ENCODE assay signal across 8 cellular contexts in genomic region chr6:144217264-144217663, GRCh38.
DNase-seq lines count a peak whose midpoint lies in the region; TF ChIP-seq lines count a peak whose summit lies in the region.

No MANE protein-coding gene starts in this region.

- H3K9me3 ChIP-seq in tibial artery = no peaks in the 10 kb centered on the region

- TF ChIP-seq CTCF in tibial artery (IDR thresholded peaks at IDR 0.05) = no peak

- CTCF ChIA-PET in activated naive CD4-positive, alpha-beta T cell treated with anti-CD3 and anti-CD28 coated beads for 36 hours (lab: Charles Lee) = interaction anchor here (0.6 to 9.0 kb wide), 10 partner anchors 12 to 1426 kb away, joined by 3 to 105 read pairs (median 4); no protein-coding TSS in a partner anchor

- H3K27ac ChIP-seq in tibial artery = peak overlapping the region; percentile 86 to 92

- intact Hi-C loops in activated naive CD4-positive, alpha-beta T cell treated with anti-CD3 and anti-CD28 coated beads for 36 hours (cut with micrococcal nuclease) = loop anchor here (2.0 kb wide), 1 partner anchor 374 kb away; the partner anchor contains the start of gene LTV1
- intact Hi-C loops in activated T-helper 1 cell treated with anti-CD3 and anti-CD28 coated beads, Interleukin-12 subunit alpha, Interleukin-12 subunit beta, Interleukin-2, Interleukin-4 antibody, amounts not matched to agents 30 ng/mL and 10 ng/mL and 1 ng/mL, durations not matched to agents 14 hours and 24 hours and 36 hours (cut with micrococcal nuclease) = loop anchor here (2.0 to 10.0 kb wide), 5 partner anchors 32 to 1330 kb away; partner anchors contain the start of gene UTRN
- intact Hi-C loops in tibial artery (cut with DNase I; ENCODE audit: low total_unique reads) = loop anchor here (5.0 to 10.0 kb wide), 3 partner anchors 110 to 265 kb away; no protein-coding TSS in a partner anchor

- H3K4me1 Mint-ChIP-seq in activated naive CD4-positive, alpha-beta T cell treated with anti-CD3 and anti-CD28 coated beads for 36 hours (ENCODE audit: low read depth) = peaks cover 31% of the 10 kb centered on the region
- peaks cover 37% of the 10 kb centered on the region for H3K4me1 Mint-ChIP-seq in activated T-helper 1 cell treated with anti-CD3 and anti-CD28 coated beads, Interleukin-12 subunit alpha, Interleukin-12 subunit beta, Interleukin-2, Interleukin-4 antibody, amounts not matched to agents 30 ng/mL and 10 ng/mL and 1 ng/mL, durations not matched to agents 14 hours and 24 hours and 36 hours (ENCODE audit: low read depth)

- H3K27ac Mint-ChIP-seq in activated naive CD4-positive, alpha-beta T cell treated with anti-CD3 and anti-CD28 coated beads for 36 hours = no peak overlapping the region
- peak overlapping the region; percentile 62 for H3K27ac Mint-ChIP-seq in activated T-helper 1 cell treated with anti-CD3 and anti-CD28 coated beads, Interleukin-12 subunit alpha, Interleukin-12 subunit beta, Interleukin-2, Interleukin-4 antibody, amounts not matched to agents 30 ng/mL and 10 ng/mL and 1 ng/mL, durations not matched to agents 14 hours and 24 hours and 36 hours

- peaks cover 5% of the 10 kb centered on the region for H3K9me3 Mint-ChIP-seq in activated naive CD4-positive, alpha-beta T cell treated with anti-CD3 and anti-CD28 coated beads for 36 hours
- H3K9me3 Mint-ChIP-seq in activated T-helper 1 cell treated with anti-CD3 and anti-CD28 coated beads, Interleukin-12 subunit alpha, Interleukin-12 subunit beta, Interleukin-2, Interleukin-4 antibody, amounts not matched to agents 30 ng/mL and 10 ng/mL and 1 ng/mL, durations not matched to agents 14 hours and 24 hours and 36 hours = peaks cover 7% of the 10 kb centered on the region

- H3K27me3 ChIP-seq in tibial artery = no peaks in the 10 kb centered on the region

- no peaks in the 10 kb centered on the region for H3K36me3 ChIP-seq in tibial artery

- H3K36me3 Mint-ChIP-seq in activated naive CD4-positive, alpha-beta T cell treated with anti-CD3 and anti-CD28 coated beads for 36 hours (ENCODE audit: low read depth) = peaks cover 4% of the 10 kb centered on the region
- H3K36me3 Mint-ChIP-seq in activated T-helper 1 cell treated with anti-CD3 and anti-CD28 coated beads, Interleukin-12 subunit alpha, Interleukin-12 subunit beta, Interleukin-2, Interleukin-4 antibody, amounts not matched to agents 30 ng/mL and 10 ng/mL and 1 ng/mL, durations not matched to agents 14 hours and 24 hours and 36 hours (ENCODE audit: low read depth) = no peaks in the 10 kb centered on the region

- DNase-seq in activated naive CD4-positive, alpha-beta T cell treated with anti-CD3 and anti-CD28 coated beads for 36 hours = no peak
- no peak for DNase-seq in activated naive CD4-positive, alpha-beta T cell (lab: John Stamatoyannopoulos, UW)
- DNase-seq in activated T-helper 1 cell treated with anti-CD3 and anti-CD28 coated beads, Interleukin-12 subunit alpha, Interleukin-12 subunit beta, Interleukin-2, Interleukin-4 antibody, amounts not matched to agents 30 ng/mL and 10 ng/mL and 1 ng/mL, durations not matched to agents 14 hours and 24 hours and 36 hours (ENCODE audit: low spot score) = no peak
- DNase-seq in left kidney (ENCODE audit: low read depth, low spot score) (peak; percentile 3), tibial artery (no peak), NCI-H1105 treated with DMSO at 0.1 percent for 48 hours (lab: John Stamatoyannopoulos, UW) (no peak), SKM-1 (lab: John Stamatoyannopoulos, UW; ENCODE audit: unreplicated experiment) (no peak), hippocampal formation (lab: John Stamatoyannopoulos, UW) (no peak)

- peak overlapping the region; percentile 65 to 80 for H3K4me3 ChIP-seq in tibial artery

- H3K27me3 Mint-ChIP-seq in activated naive CD4-positive, alpha-beta T cell treated with anti-CD3 and anti-CD28 coated beads for 36 hours (ENCODE audit: low read depth) = peaks cover 2% of the 10 kb centered on the region
- peaks cover 6% of the 10 kb centered on the region for H3K27me3 Mint-ChIP-seq in activated T-helper 1 cell treated with anti-CD3 and anti-CD28 coated beads, Interleukin-12 subunit alpha, Interleukin-12 subunit beta, Interleukin-2, Interleukin-4 antibody, amounts not matched to agents 30 ng/mL and 10 ng/mL and 1 ng/mL, durations not matched to agents 14 hours and 24 hours and 36 hours (ENCODE audit: insufficient read depth)

- H3K4me1 ChIP-seq in tibial artery = peaks cover 0 to 19% (median 12%) of the 10 kb centered on the region in 4 donors

- H3K4me3 Mint-ChIP-seq in activated naive CD4-positive, alpha-beta T cell treated with anti-CD3 and anti-CD28 coated beads for 36 hours = peak overlapping the region; percentile 79
- peak overlapping the region; percentile 93 for H3K4me3 Mint-ChIP-seq in activated T-helper 1 cell treated with anti-CD3 and anti-CD28 coated beads, Interleukin-12 subunit alpha, Interleukin-12 subunit beta, Interleukin-2, Interleukin-4 antibody, amounts not matched to agents 30 ng/mL and 10 ng/mL and 1 ng/mL, durations not matched to agents 14 hours and 24 hours and 36 hours
